19 cellular contexts compared by ENCODE assay signal in the genomic region with DNA sequence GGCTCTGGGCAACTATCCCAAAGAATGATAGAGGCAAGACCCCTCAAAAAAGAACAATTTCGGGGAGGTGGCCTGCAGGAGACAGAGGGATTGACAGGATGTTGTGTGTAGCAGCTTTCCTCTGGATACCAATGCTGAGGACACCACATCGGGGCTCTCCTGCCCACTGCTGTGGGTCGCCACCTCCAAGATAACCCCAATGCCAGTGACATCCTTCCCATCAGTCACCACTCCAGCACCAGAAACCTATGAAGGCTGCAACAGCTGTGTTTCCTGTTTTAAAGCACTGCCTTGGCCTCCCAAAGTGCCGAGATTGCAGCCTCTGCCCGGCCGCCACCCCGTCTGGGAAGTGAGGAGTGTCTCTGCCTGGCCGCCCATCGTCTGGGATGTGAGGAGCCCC. TPM values are rescaled to one million over a fixed set of nuclear protein-coding genes. Genes with fewer than 3 reads are reported as not detected.
A peak's percentile ranks its signal among the peaks of the same experiment; 100 is the strongest.
DNase-seq lines count a peak whose midpoint lies in the region; TF ChIP-seq lines count a peak whose summit lies in the region.
"Had no signal": no experiment of that assay in that cellular context is flagged by ENCODE, and none has a peak within 500 bp of the region (broad histone marks: within the 10 kb centered on the region; RNA-seq: fewer than 3 reads in every experiment).

No MANE protein-coding gene starts in this region.

- 83 to 86% methylated on average over 3 of the region's 9 CpGs for WGBS in thyroid gland, 2 donors

- DNase-seq in LHCN-M2 (ENCODE audit: low read depth) (peak; percentile 17), myocyte (ENCODE audit: low read depth) (peak; percentile 43), T-helper 1 cell (no peak), NCI-H1105 (lab: John Stamatoyannopoulos, UW) (no peak), D341Med (ENCODE audit: low spot score) (no peak), thyroid gland (no peak)
- DNase-seq: CD4-positive, CD25-positive, alpha-beta regulatory T cell; COR-L47; DMS153; NCI-H1092 treated with DMSO at 0.1 percent for 48 hours; NCI-H146; NCI-H2029 treated with DMSO at 0.1 percent for 48 hours; NCI-H226; NCI-H510A treated with DMSO at 0.1 percent for 48 hours; NCI-H748 treated with DMSO at 0.1 percent for 48 hours; NK-92 treated with Interleukin-12 subunit alpha and Interleukin-12 subunit beta, amount 100 ng/mL, for 24 hours; SJCRH30 had no signal

- no peak for TF ChIP-seq POLR2A in thyroid gland (IDR thresholded peaks at IDR 0.05)

- H3K36me3 ChIP-seq in DOHH2 (ENCODE audit: control insufficient read depth, low read length) = peaks cover 10% of the 10 kb centered on the region
- no peaks in the 10 kb centered on the region for H3K36me3 ChIP-seq in SU-DHL-6 (ENCODE audit: low read length)
- no peaks in the 10 kb centered on the region for H3K36me3 ChIP-seq in thyroid gland
- H3K36me3 ChIP-seq: SJCRH30 had no signal

- H3K9me3 ChIP-seq in DOHH2 (ENCODE audit: control insufficient read depth, insufficient read depth, low read length) (no peaks in the 10 kb centered on the region), SU-DHL-6 (ENCODE audit: insufficient read depth, low read length) (no peaks in the 10 kb centered on the region), thyroid gland (no peaks in the 10 kb centered on the region)

- H3K4me2 ChIP-seq in DOHH2 (ENCODE audit: low read length) (peak overlapping the region; percentile 33), SU-DHL-6 (ENCODE audit: low read depth, low read length, poor library complexity, severe bottlenecking) (peak overlapping the region; percentile 28)

- intact Hi-C loops in thyroid gland (cut with DNase I) = no loop called here

- H3K27me3 ChIP-seq in DOHH2 (ENCODE audit: control insufficient read depth, low read length) (no peaks in the 10 kb centered on the region), SU-DHL-6 (ENCODE audit: low read length) (no peaks in the 10 kb centered on the region), thyroid gland (no peaks in the 10 kb centered on the region)
- H3K27me3 ChIP-seq: SJCRH30 had no signal

- H2AFZ ChIP-seq in SU-DHL-6 (ENCODE audit: low read depth, low read length, severe bottlenecking) = no peak overlapping the region

- H3F3A ChIP-seq in DOHH2 (ENCODE audit: control insufficient read depth, insufficient read depth) = peaks cover 13% of the 10 kb centered on the region
- H3F3A ChIP-seq in SU-DHL-6 (ENCODE audit: insufficient read depth) = peaks cover 14% of the 10 kb centered on the region; the same call in 1 of the 2 replicates

- peaks cover 4% of the 10 kb centered on the region; the same call in 1 of the 2 replicates for H4K20me1 ChIP-seq in DOHH2 (ENCODE audit: control insufficient read depth, insufficient read depth, low read depth, low read length)
- no peaks in the 10 kb centered on the region for H4K20me1 ChIP-seq in SU-DHL-6 (ENCODE audit: low read depth, low read length)

- H3K27ac ChIP-seq in DOHH2 (ENCODE audit: low read depth, low read length) (no peak overlapping the region), SU-DHL-6 (ENCODE audit: low read depth, low read length) (peak overlapping the region; percentile 25), thyroid gland (no peak overlapping the region)
- H3K27ac ChIP-seq: SJCRH30 had no signal

- no peak overlapping the region for H3K9ac ChIP-seq in SU-DHL-6 (ENCODE audit: low read length)

- H3K4me1 ChIP-seq in DOHH2 (ENCODE audit: control insufficient read depth, low read length) (peaks cover 24% of the 10 kb centered on the region), thyroid gland (peaks cover 6 to 11% of the 10 kb centered on the region in 2 donors)

- peak overlapping the region; percentile 5; the same call in 1 of the 2 replicates for H3K4me3 ChIP-seq in DOHH2 (ENCODE audit: low read length)
- H3K4me3 ChIP-seq in SU-DHL-6 (ENCODE audit: insufficient read depth, low read length, poor library complexity, severe bottlenecking) = no peak overlapping the region
- H3K4me3 ChIP-seq in thyroid gland (replicated peaks in 1 of 3) = no peak overlapping the region
- H3K4me3 ChIP-seq: SJCRH30 had no signal

- TF ChIP-seq CTCF in DOHH2 (IDR thresholded peaks at IDR 0.05; ENCODE audit: low read depth, low read length, poor library complexity, severe bottlenecking) = no peak
- no peak for TF ChIP-seq CTCF in SU-DHL-6 (IDR thresholded peaks at IDR 0.05; ENCODE audit: insufficient read depth, low read length, poor library complexity, severe bottlenecking)
- no peak for TF ChIP-seq CTCF in thyroid gland (IDR thresholded peaks at IDR 0.05)

- H3K79me2 ChIP-seq in DOHH2 (ENCODE audit: control insufficient read depth, low read length) (peaks cover 64% of the 10 kb centered on the region), SU-DHL-6 (ENCODE audit: insufficient read depth, low read length) (peaks cover 55% of the 10 kb centered on the region)

- H3K9me2 ChIP-seq in DOHH2 (replicated peaks; ENCODE audit: control insufficient read depth, low read length) = no peaks in the 10 kb centered on the region
- no peaks in the 10 kb centered on the region for H3K9me2 ChIP-seq in SU-DHL-6 (replicated peaks; ENCODE audit: insufficient read depth, low read length)

RNA-seq across cellular contexts. Expression of a gene that starts 17.6 kb away (rescaled TPM):
- total RNA-seq in LHCN-M2 (2014; rRNA removed) = 10.3 and 13.5 TPM in 2 replicates
- polyA plus RNA-seq in LHCN-M2 (2012) = 3.5 TPM
- total RNA-seq in myocyte = 4.7 and 4.8 TPM in 2 replicates
- polyA plus RNA-seq in myocyte (2012) = 6.0 TPM
- 10 to 100 TPM in 1 of 4 donors, 1 to 10 TPM in 3; 7.0 to 11.0 (median 8.5) TPM for total RNA-seq in thyroid gland

RNA-seq across cellular contexts. Expression of a gene that starts 44.2 kb away (rescaled TPM):
- total RNA-seq in LHCN-M2 (2014; rRNA removed) (1.5 and 1.7 TPM in 2 replicates), myocyte (1.3 and 1.8 TPM in 2 replicates), thyroid gland (1 to 10 TPM; 5.3 to 8.7 (median 6.6) TPM)
- 0.68 TPM for polyA plus RNA-seq in LHCN-M2 (2012)
- 0.64 TPM for polyA plus RNA-seq in myocyte (2012)

RNA-seq across cellular contexts. Expression of a gene that starts 59.7 kb away (rescaled TPM):
- 4.8 and 5.2 TPM in 2 replicates for total RNA-seq in LHCN-M2 (2014; rRNA removed)
- 1.1 TPM for polyA plus RNA-seq in LHCN-M2 (2012)
- total RNA-seq in myocyte = 6.5 and 7.6 TPM in 2 replicates
- 2.3 TPM for polyA plus RNA-seq in myocyte (2012)
- 10 to 100 TPM; 19.5 to 23.2 (median 21.8) TPM for total RNA-seq in thyroid gland

Comparison
In these comparisons a context has a peak if more than half of its experiments do, and no peak if none do; other contexts are left out.
1. DNase-seq: peak in LHCN-M2 (single experiment) and myocyte (single experiment); none in T-helper 1 cell (0 of 5), NCI-H1105 (single experiment), D341Med (single experiment) and thyroid gland (0 of 2).